In genomic region chr10:58967551-58968418, GRCh38 we compare ENCODE assay signal across 1 cellular context.
TF ChIP-seq lines count a peak whose summit lies in the region.

No MANE protein-coding gene starts in this region.

TF ChIP-seq in HEK293, 187 proteins besides CTCF, POLR2A, EP300 and RAD21 (continued from another document):
- TF ChIP-seq PATZ1 (tag by site-specific recombination; IDR thresholded peaks at IDR 0.05) (no peak), ZNF433 (tag by site-specific recombination; IDR thresholded peaks at IDR 0.05; ENCODE audit: low read depth) (no peak), ZNF654 (tag by site-specific recombination; IDR thresholded peaks at IDR 0.05; ENCODE audit: low read depth) (no peak), IKZF3 (tag by site-specific recombination; IDR thresholded peaks at IDR 0.05) (no peak), ZNF521 (tag by site-specific recombination; IDR thresholded peaks at IDR 0.05) (no peak), ZNF280C (tag by site-specific recombination; IDR thresholded peaks at IDR 0.05) (no peak), ZNF639 (tag by site-specific recombination; IDR thresholded peaks at IDR 0.05) (no peak), ZNF621 (tag by site-specific recombination; IDR thresholded peaks at IDR 0.05) (no peak), ZNF335 (tag by site-specific recombination; conservative IDR thresholded peaks at IDR 0.05) (peak; percentile 23), ZNF23 (tag by site-specific recombination; IDR thresholded peaks at IDR 0.05; ENCODE audit: borderline replicate concordance) (no peak), KLF16 (tag by site-specific recombination; IDR thresholded peaks at IDR 0.05) (no peak), ZNF624 (tag by site-specific recombination; IDR thresholded peaks at IDR 0.05) (no peak), SP7 (tag by site-specific recombination; IDR thresholded peaks at IDR 0.05) (peak; percentile 47; the same call in 1 of the 2 replicates), ZNF785 (tag by site-specific recombination; IDR thresholded peaks at IDR 0.05) (no peak), ZFHX2 (tag by site-specific recombination; conservative IDR thresholded peaks at IDR 0.05) (0 out of 2 replicates have a peak, but pooled peaks have one; percentile 13), ZNF311 (tag by site-specific recombination; IDR thresholded peaks at IDR 0.05; ENCODE audit: borderline replicate concordance) (no peak), ZSCAN18 (tag by site-specific recombination; IDR thresholded peaks at IDR 0.05) (no peak), ZNF449 (tag by site-specific recombination; IDR thresholded peaks at IDR 0.05) (no peak), ZNF571 (tag by site-specific recombination; IDR thresholded peaks at IDR 0.05) (no peak), ZNF660 (tag by site-specific recombination; IDR thresholded peaks at IDR 0.05) (0 out of 2 replicates have a peak, but pooled peaks have one; percentile 35), ZNF704 (tag by site-specific recombination; IDR thresholded peaks at IDR 0.05) (no peak), ZNF155 (tag by site-specific recombination; IDR thresholded peaks at IDR 0.05) (no peak), ZNF514 (tag by site-specific recombination; IDR thresholded peaks at IDR 0.05) (no peak), ZNF174 (tag by site-specific recombination; IDR thresholded peaks at IDR 0.05) (no peak), GLIS1 (tag by site-specific recombination; IDR thresholded peaks at IDR 0.05) (peak; percentile 40; the same call in 1 of the 2 replicates), ZNF776 (tag by site-specific recombination; IDR thresholded peaks at IDR 0.05; ENCODE audit: borderline replicate concordance) (no peak), ZBTB8A (tag by site-specific recombination; IDR thresholded peaks at IDR 0.05) (peak; percentile 36), HOXA7 (CRISPR knock-in tag; IDR thresholded peaks at IDR 0.05; ENCODE audit: borderline replicate concordance) (no peak), ZNF214 (tag by site-specific recombination; IDR thresholded peaks at IDR 0.05; ENCODE audit: borderline replicate concordance) (no peak), ZNF112 (tag by site-specific recombination; IDR thresholded peaks at IDR 0.05) (no peak), ZNF404 (tag by site-specific recombination; IDR thresholded peaks at IDR 0.05) (no peak), ZIC2 (tag by site-specific recombination; IDR thresholded peaks at IDR 0.05) (peak; percentile 100), ZNF549 (tag by site-specific recombination; IDR thresholded peaks at IDR 0.05) (no peak), ZNF48 (tag by site-specific recombination; IDR thresholded peaks at IDR 0.05) (no peak), ZNF585B (tag by site-specific recombination; IDR thresholded peaks at IDR 0.05) (no peak), ZNF416 (tag by site-specific recombination; IDR thresholded peaks at IDR 0.05) (no peak), ZFP3 (tag by site-specific recombination; IDR thresholded peaks at IDR 0.05; ENCODE audit: low read depth) (no peak), ZEB2 (tag by site-specific recombination; IDR thresholded peaks at IDR 0.05) (no peak), ZNF843 (tag by site-specific recombination; IDR thresholded peaks at IDR 0.05) (no peak), ZNF692 (tag by site-specific recombination; IDR thresholded peaks at IDR 0.05) (no peak), ZNF677 (tag by site-specific recombination; IDR thresholded peaks at IDR 0.05) (no peak), ZNF175 (tag by site-specific recombination; IDR thresholded peaks at IDR 0.05) (no peak), SETDB1 (IDR thresholded peaks at IDR 0.05; ENCODE audit: insufficient read length, low read length) (no peak), ZBTB20 (tag by site-specific recombination; IDR thresholded peaks at IDR 0.05) (no peak), ZNF19 (tag by site-specific recombination; IDR thresholded peaks at IDR 0.05; ENCODE audit: low read depth) (no peak), ZNF768 (tag by site-specific recombination; IDR thresholded peaks at IDR 0.05) (no peak)
